In the genomic region with DNA sequence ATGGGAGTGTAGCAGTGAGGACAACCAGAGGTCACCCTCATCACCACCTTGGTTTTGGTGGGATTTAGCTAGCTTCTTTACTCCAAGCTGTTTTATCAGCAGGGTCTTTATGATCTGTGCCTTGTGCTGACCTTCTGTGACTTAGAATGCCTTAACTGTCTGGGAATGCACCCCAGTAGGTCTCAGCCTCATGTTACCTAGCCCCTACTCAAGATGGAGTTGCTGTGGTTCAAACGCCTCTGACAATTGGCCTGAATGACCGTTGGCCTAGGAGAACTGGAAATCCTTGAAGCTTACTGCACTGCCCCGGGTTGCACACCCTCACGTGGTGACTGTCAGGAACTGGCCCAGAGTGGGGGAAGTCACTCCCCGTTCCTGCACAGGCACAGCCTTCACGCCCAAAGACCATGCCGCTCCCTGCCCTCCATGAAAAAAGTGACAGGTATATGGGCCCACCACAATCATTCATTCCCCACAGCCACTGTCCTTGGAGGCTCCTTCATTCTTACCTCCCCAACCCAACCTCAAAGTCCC, we compare ENCODE assay signal across 20 cellular contexts.
"Had no signal": no experiment of that assay in that cellular context is flagged by ENCODE, and none has a peak within 500 bp of the region (broad histone marks: within the 10 kb centered on the region; RNA-seq: fewer than 3 reads in every experiment).

No MANE protein-coding gene starts in this region.

- H3K4me1 ChIP-seq: testis had no signal

- H3K4me3 Mint-ChIP-seq: endodermal cell; naive thymus-derived CD8-positive, alpha-beta T cell had no signal

- H3K4me3 ChIP-seq: coronary artery, hepatocyte, mucosa of descending colon, pancreas, prostate gland, testis, transverse colon had no signal

- H3K27ac ChIP-seq: hepatocyte, pancreas, prostate gland, testis, transverse colon had no signal

- H3K27me3 ChIP-seq: hepatocyte, pancreas, testis, transverse colon had no signal

- H2AFZ ChIP-seq: hepatocyte had no signal

- DNase-seq: caudate nucleus; effector CD4-positive, alpha-beta T cell; endodermal cell; erythroblast; foreskin keratinocyte; head of caudate nucleus; kidney glomerular epithelial cell; mammary epithelial cell; mucosa of descending colon; naive thymus-derived CD8-positive, alpha-beta T cell; nucleus accumbens; pancreas; stimulated activated naive CD4-positive, alpha-beta T cell treated with Interleukin-2 at 50 U/mL for 16 hours; testis; transverse colon had no signal

- H3K4me1 Mint-ChIP-seq: endodermal cell had no signal

- H3K79me2 ChIP-seq: hepatocyte had no signal

- FAIRE-seq: endothelial cell of umbilical vein, pancreas had no signal

- H3K4me2 ChIP-seq: hepatocyte had no signal

- H3K9me3 ChIP-seq: mucosa of descending colon, pancreas, prostate gland, testis, transverse colon had no signal

- H3K36me3 ChIP-seq: pancreas, prostate gland, transverse colon had no signal

- ATAC-seq: mucosa of descending colon; naive thymus-derived CD8-positive, alpha-beta T cell; pancreas; sciatic nerve had no signal

- H3K27ac Mint-ChIP-seq: endodermal cell had no signal

- H3K9me3 Mint-ChIP-seq: endodermal cell; naive thymus-derived CD8-positive, alpha-beta T cell had no signal
